21 cellular contexts compared by ENCODE assay signal in genomic region chr18:79257480-79257879, GRCh38.
DNase-seq lines count a peak whose midpoint lies in the region; FAIRE-seq and TF ChIP-seq lines count a peak whose summit lies in the region.
"Had no signal": no experiment of that assay in that cellular context is flagged by ENCODE, and none has a peak within 500 bp of the region (broad histone marks: within the 10 kb centered on the region; RNA-seq: fewer than 3 reads in every experiment).

No MANE protein-coding gene starts in this region.

- no peaks in the 10 kb centered on the region for H3K27me3 ChIP-seq in tibial nerve
- H3K27me3 ChIP-seq: SJSA1 had no signal

- no peaks in the 10 kb centered on the region for H3K9me3 ChIP-seq in tibial nerve
- H3K9me3 ChIP-seq: SJSA1 had no signal

- peak; percentile 12 for DNase-seq in NCI-H345 (lab: John Stamatoyannopoulos, UW)
- no peak for DNase-seq in NCI-H345 treated with DMSO at 0.1 percent for 48 hours (lab: John Stamatoyannopoulos, UW; ENCODE audit: unreplicated experiment)
- DNase-seq in head of caudate nucleus: peak in 24 of 42 donors; percentile 31 to 71 (median 54)
- peak; percentile 63 for DNase-seq in retina
- no peak for DNase-seq in frontal cortex (ENCODE audit: low spot score in 2 of 2)
- DNase-seq in tibial nerve (ENCODE audit: low spot score in 2 of 2): no peak
- no peak for DNase-seq in GM10266 (ENCODE audit: extremely low spot score)
- DNase-seq: CD8-positive, alpha-beta memory T cell; GF-D8; H7; IMR-90; NCI-H187; NCI-H2171; NCI-H748 treated with DMSO at 0.1 percent for 48 hours; PC-3 had no signal

- no peak for TF ChIP-seq EP300 in tibial nerve (IDR thresholded peaks at IDR 0.05)

- intact Hi-C loops in head of caudate nucleus (cut with DNase I): no loop called here

- 51 to 58% methylated on average over 6 of the region's 6 CpGs for WGBS in tibial nerve, 2 donors

- peaks cover 0 to 10% (median 0%) of the 10 kb centered on the region in 3 donors for H3K36me3 ChIP-seq in tibial nerve

- TF ChIP-seq CTCF in tibial nerve (IDR thresholded peaks at IDR 0.05) (no peak), GM10266 (IDR thresholded peaks at IDR 0.05; ENCODE audit: control insufficient read depth, insufficient read depth, low read depth, missing control alignments) (no peak)

- no peak for TF ChIP-seq POLR2A in tibial nerve (IDR thresholded peaks at IDR 0.05)

- no peak for FAIRE-seq in frontal cortex (lab: Jason Lieb, UNC)
- FAIRE-seq: GM12892, GM19239 had no signal

- no peak overlapping the region for H3K4me3 ChIP-seq in tibial nerve
- H3K4me3 ChIP-seq: SJSA1 had no signal

- peaks cover 0 to 60% (median 11%) of the 10 kb centered on the region in 4 donors for H3K4me1 ChIP-seq in tibial nerve
- H3K4me1 ChIP-seq: SJSA1 had no signal

- H3K27ac ChIP-seq in angular gyrus (ENCODE audit: low read depth, low read length): peak overlapping the region; percentile 70
- H3K27ac ChIP-seq in tibial nerve: peak overlapping the region in 1 of 4 donors; percentile 25
- H3K27ac ChIP-seq: 22Rv1, RWPE1, SJSA1 had no signal

Comparison
In these comparisons a context has a peak if more than half of its experiments do, and no peak if none do; other contexts are left out.
1. DNase-seq: peak in NCI-H345 (single experiment), head of caudate nucleus (24 of 42) and retina (single experiment); none in NCI-H345 treated with DMSO at 0.1 percent for 48 hours (single experiment), frontal cortex (0 of 2), tibial nerve (0 of 2) and GM10266 (single experiment).